ENCODE assay signal across 13 cellular contexts in the genomic region with DNA sequence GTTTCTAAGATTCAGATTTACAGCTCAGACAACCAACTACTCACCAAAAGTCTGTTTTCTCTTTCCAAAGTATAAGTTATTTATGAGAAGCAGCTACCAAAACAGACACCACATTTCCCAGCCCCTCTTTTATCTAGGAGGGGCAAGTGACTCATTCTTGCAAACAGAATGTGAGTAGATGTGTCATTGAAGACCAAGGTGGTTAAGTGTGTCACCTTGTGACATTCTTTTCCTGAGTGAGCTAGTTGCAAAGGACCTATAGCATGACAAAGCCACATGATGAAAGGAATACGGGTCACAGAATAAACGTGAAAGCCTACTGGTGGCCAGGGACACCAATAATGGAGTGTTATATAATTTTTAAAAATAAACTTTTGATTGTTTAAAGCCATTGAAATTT. TPM values are rescaled to one million over a fixed set of nuclear protein-coding genes. Genes with fewer than 3 reads are reported as not detected.
A peak's percentile ranks its signal among the peaks of the same experiment; 100 is the strongest.
DNase-seq lines count a peak whose midpoint lies in the region; ATAC-seq and TF ChIP-seq lines count a peak whose summit lies in the region.
"Had no signal": no experiment of that assay in that cellular context is flagged by ENCODE, and none has a peak within 500 bp of the region (broad histone marks: within the 10 kb centered on the region; RNA-seq: fewer than 3 reads in every experiment).

No MANE protein-coding gene starts in this region.

- no peak overlapping the region for H2AFZ ChIP-seq in osteoblast (ENCODE audit: low read length)

- H3K4me3 ChIP-seq in osteoblast (ENCODE audit: insufficient read depth, low read length) = no peak overlapping the region
- no peak overlapping the region for H3K4me3 ChIP-seq in MG63
- H3K4me3 ChIP-seq: suprapubic skin had no signal

- H3K9me3 ChIP-seq in osteoblast (ENCODE audit: low read depth, low read length) (no peaks in the 10 kb centered on the region), MG63 (no peaks in the 10 kb centered on the region)
- H3K9me3 ChIP-seq: suprapubic skin had no signal

- CTCF ChIA-PET in activated CD4-positive, alpha-beta T cell treated with anti-CD3 and anti-CD28 coated beads for 36 hours (lab: Charles Lee) = interaction anchor here (0.7 kb wide), 1 partner anchor 8 kb away, joined by 3 read pairs; no protein-coding TSS in a partner anchor
- CTCF ChIA-PET in GM10248 (lab: Yijun Ruan, JAX) = interaction anchor here (0.8 to 1.4 kb wide), 5 partner anchors 9 to 489 kb away, joined by 3 read pairs; no protein-coding TSS in a partner anchor

- peak; percentile 61 for ATAC-seq in activated CD4-positive, alpha-beta T cell treated with anti-CD3 and anti-CD28 coated beads for 36 hours
- ATAC-seq in HG03060 (IDR thresholded peaks at IDR 0.05; ENCODE audit: low read depth, unreplicated experiment) (peak; percentile 50), HG03135 (IDR thresholded peaks at IDR 0.05; ENCODE audit: unreplicated experiment) (no peak)
- ATAC-seq: left cardiac atrium had no signal

- H3K27ac Mint-ChIP-seq in activated CD4-positive, alpha-beta T cell treated with anti-CD3 and anti-CD28 coated beads for 36 hours = no peak overlapping the region
- H3K27ac Mint-ChIP-seq: activated T-helper 1 cell treated with anti-CD3 and anti-CD28 coated beads, Interleukin-12 subunit alpha, Interleukin-12 subunit beta, Interleukin-2, Interleukin-4 antibody, amounts not matched to agents 30 ng/mL and 10 ng/mL and 1 ng/mL, durations not matched to agents 14 hours and 24 hours and 36 hours had no signal

- H3K4me3 Mint-ChIP-seq in activated CD4-positive, alpha-beta T cell treated with anti-CD3 and anti-CD28 coated beads for 36 hours = no peak overlapping the region
- H3K4me3 Mint-ChIP-seq: activated T-helper 1 cell treated with anti-CD3 and anti-CD28 coated beads, Interleukin-12 subunit alpha, Interleukin-12 subunit beta, Interleukin-2, Interleukin-4 antibody, amounts not matched to agents 30 ng/mL and 10 ng/mL and 1 ng/mL, durations not matched to agents 14 hours and 24 hours and 36 hours; central memory CD8-positive, alpha-beta T cell had no signal

- TF ChIP-seq CTCF in osteoblast (IDR thresholded peaks at IDR 0.05; ENCODE audit: extremely low read depth, low read depth, low read length) = no peak
- no peak for TF ChIP-seq CTCF in GM10248 (IDR thresholded peaks at IDR 0.05; ENCODE audit: control extremely low read depth, extremely low read depth, low read depth, missing control alignments)

- H3K27me3 ChIP-seq in osteoblast (ENCODE audit: insufficient read depth, low read length) (no peaks in the 10 kb centered on the region), MG63 (no peaks in the 10 kb centered on the region)
- H3K27me3 ChIP-seq: suprapubic skin had no signal

- no peak for DNase-seq in activated CD4-positive, alpha-beta T cell treated with anti-CD3 and anti-CD28 coated beads for 36 hours
- DNase-seq in activated CD4-positive, alpha-beta T cell treated with anti-CD3 and anti-CD28 coated beads, Interleukin-2, amount 50 U/mL, for 4 hours = no peak
- DNase-seq in RPMI7951 (ENCODE audit: low read depth) (peak; percentile 26), osteoblast (ENCODE audit: insufficient read length, low spot score, missing footprints) (peak; percentile 21), GM10248 (ENCODE audit: extremely low spot score) (no peak), MG63 (no peak)
- DNase-seq: left cardiac atrium; stimulated activated CD4-positive, alpha-beta T cell treated with anti-CD3 and anti-CD28 coated beads, Interleukin-4, amount 100 ng/mL, for 24 hours had no signal

- no peaks in the 10 kb centered on the region for H3K4me1 ChIP-seq in osteoblast (ENCODE audit: insufficient read depth, low read length)
- H3K4me1 ChIP-seq: suprapubic skin had no signal

- no peaks in the 10 kb centered on the region for H3K9me3 Mint-ChIP-seq in activated CD4-positive, alpha-beta T cell treated with anti-CD3 and anti-CD28 coated beads for 36 hours (ENCODE audit: low read depth)
- H3K9me3 Mint-ChIP-seq: activated T-helper 1 cell treated with anti-CD3 and anti-CD28 coated beads, Interleukin-12 subunit alpha, Interleukin-12 subunit beta, Interleukin-2, Interleukin-4 antibody, amounts not matched to agents 30 ng/mL and 10 ng/mL and 1 ng/mL, durations not matched to agents 14 hours and 24 hours and 36 hours; central memory CD8-positive, alpha-beta T cell had no signal

- no peak overlapping the region for H3K27ac ChIP-seq in osteoblast (ENCODE audit: low read depth, low read length)
- H3K27ac ChIP-seq: suprapubic skin had no signal

- no peaks in the 10 kb centered on the region for H3K36me3 Mint-ChIP-seq in activated CD4-positive, alpha-beta T cell treated with anti-CD3 and anti-CD28 coated beads for 36 hours (ENCODE audit: low read depth)

- intact Hi-C loops in activated CD4-positive, alpha-beta T cell treated with anti-CD3 and anti-CD28 coated beads for 36 hours (cut with DNase I, micrococcal nuclease) = no loop called here

- H3K79me2 ChIP-seq in osteoblast (ENCODE audit: insufficient read depth, low read length) = no peaks in the 10 kb centered on the region

- POLR2A ChIA-PET in activated CD4-positive, alpha-beta T cell treated with anti-CD3 and anti-CD28 coated beads for 36 hours (lab: Charles Lee) = no interaction called here
- POLR2A ChIA-PET in GM10248 (lab: Yijun Ruan, JAX) = no interaction called here

- no peaks in the 10 kb centered on the region for H3K4me1 Mint-ChIP-seq in activated CD4-positive, alpha-beta T cell treated with anti-CD3 and anti-CD28 coated beads for 36 hours
- H3K4me1 Mint-ChIP-seq: central memory CD8-positive, alpha-beta T cell had no signal

- H3K36me3 ChIP-seq in osteoblast (ENCODE audit: insufficient read depth, low read length) (no peaks in the 10 kb centered on the region), MG63 (peaks cover 2% of the 10 kb centered on the region)
- H3K36me3 ChIP-seq: suprapubic skin had no signal

- H4K20me1 ChIP-seq in osteoblast (ENCODE audit: insufficient read depth, low read length) = no peaks in the 10 kb centered on the region

- no peak overlapping the region for H3K4me2 ChIP-seq in osteoblast (ENCODE audit: insufficient read depth, low read length)

- H3K27me3 Mint-ChIP-seq in activated CD4-positive, alpha-beta T cell treated with anti-CD3 and anti-CD28 coated beads for 36 hours = peaks cover 5% of the 10 kb centered on the region
- H3K27me3 Mint-ChIP-seq: central memory CD8-positive, alpha-beta T cell had no signal

RNA-seq across cellular contexts. Expression of gene SLC7A11, which starts 50.0 kb away (rescaled TPM):
- total RNA-seq in activated CD4-positive, alpha-beta T cell treated with anti-CD3 and anti-CD28 coated beads for 36 hours = 1 to 10 TPM; 4.4 to 4.9 TPM
- total RNA-seq in RPMI7951 (2014; rRNA removed; shearing (Covaris generic)) = 6.1 and 7.1 TPM in 2 replicates
- 46.3 and 55.7 TPM in 2 replicates for total RNA-seq in osteoblast
- total RNA-seq in MG63 (2014; rRNA removed; shearing (Covaris generic); ENCODE audit: low replicate concordance) = 7.3 and 10.3 TPM in 2 replicates

Comparison
In these comparisons a context has a peak if more than half of its experiments do, and no peak if none do; other contexts are left out.
1. DNase-seq: peak in RPMI7951 (single experiment) and osteoblast (single experiment); none in activated CD4-positive, alpha-beta T cell treated with anti-CD3 and anti-CD28 coated beads for 36 hours (single experiment), activated CD4-positive, alpha-beta T cell treated with anti-CD3 and anti-CD28 coated beads, Interleukin-2, amount 50 U/mL, for 4 hours (0 of 2), GM10248 (single experiment) and MG63 (single experiment).